1 cellular context compared by ENCODE assay signal in the genomic region with DNA sequence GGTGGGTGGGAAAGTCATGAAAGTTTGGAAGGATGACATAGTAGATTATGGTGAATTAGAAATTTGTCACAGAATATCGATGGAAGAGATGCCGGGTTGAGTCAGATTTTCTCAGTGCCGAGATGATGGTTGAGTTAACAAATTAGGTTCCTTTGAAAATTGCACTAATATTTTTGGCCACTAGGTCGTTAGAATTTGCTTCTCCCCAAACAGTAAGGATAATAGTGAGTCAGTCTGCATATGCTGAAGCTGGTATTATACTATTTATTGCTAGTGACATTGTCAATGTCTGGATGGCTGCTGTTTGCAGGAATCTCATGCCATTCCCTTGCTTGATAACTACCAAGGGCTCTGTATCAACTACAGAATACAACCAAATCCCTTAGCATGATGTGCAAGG.
TF ChIP-seq lines count a peak whose summit lies in the region.

No MANE protein-coding gene starts in this region.

TF ChIP-seq in WTC11, 78 proteins besides CTCF, POLR2A, EP300 and RAD21 (continued from another document):
- TF ChIP-seq, protein P1, sequence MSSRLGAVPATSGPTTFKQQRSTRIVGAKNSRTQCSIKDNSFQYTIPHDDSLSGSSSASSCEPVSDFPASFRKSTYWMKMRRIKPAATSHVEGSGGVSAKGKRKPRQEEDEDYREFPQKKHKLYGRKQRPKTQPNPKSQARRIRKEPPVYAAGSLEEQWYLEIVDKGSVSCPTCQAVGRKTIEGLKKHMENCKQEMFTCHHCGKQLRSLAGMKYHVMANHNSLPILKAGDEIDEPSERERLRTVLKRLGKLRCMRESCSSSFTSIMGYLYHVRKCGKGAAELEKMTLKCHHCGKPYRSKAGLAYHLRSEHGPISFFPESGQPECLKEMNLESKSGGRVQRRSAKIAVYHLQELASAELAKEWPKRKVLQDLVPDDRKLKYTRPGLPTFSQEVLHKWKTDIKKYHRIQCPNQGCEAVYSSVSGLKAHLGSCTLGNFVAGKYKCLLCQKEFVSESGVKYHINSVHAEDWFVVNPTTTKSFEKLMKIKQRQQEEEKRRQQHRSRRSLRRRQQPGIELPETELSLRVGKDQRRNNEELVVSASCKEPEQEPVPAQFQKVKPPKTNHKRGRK (CRISPR knock-in tag; IDR thresholded peaks at IDR 0.05; ENCODE audit: borderline replicate concordance): no peak
